Comparison of ENCODE assay signal across 8 cellular contexts in genomic region chr11:35330924-35331323, GRCh38.
DNase-seq lines count a peak whose midpoint lies in the region; ATAC-seq and TF ChIP-seq lines count a peak whose summit lies in the region.
"Had no signal": no experiment of that assay in that cellular context is flagged by ENCODE, and none has a peak within 500 bp of the region (broad histone marks: within the 10 kb centered on the region; RNA-seq: fewer than 3 reads in every experiment).

No MANE protein-coding gene starts in this region.

- intact Hi-C loops in activated CD8-positive, alpha-beta T cell treated with anti-CD3 and anti-CD28 coated beads for 36 hours (cut with micrococcal nuclease), result no loop called here
- intact Hi-C loops in naive thymus-derived CD4-positive, alpha-beta T cell (cut with micrococcal nuclease), result loop anchor here (1.0 to 10.0 kb wide), 7 partner anchors 11 to 1276 kb away; partner anchors contain the start of gene CAPRIN1 (in 1 of the 2)
- intact Hi-C loops in esophagus squamous epithelium (cut with DNase I), result no loop called here
- intact Hi-C loops in ascending aorta (cut with DNase I), result no loop called here

- TF ChIP-seq POLR2A in esophagus squamous epithelium (IDR thresholded peaks at IDR 0.05), result no peak

- no peak for TF ChIP-seq CTCF in activated CD8-positive, alpha-beta T cell treated with anti-CD3 and anti-CD28 coated beads for 36 hours (IDR thresholded peaks at IDR 0.05)
- TF ChIP-seq CTCF in esophagus squamous epithelium (IDR thresholded peaks at IDR 0.05) (no peak), ascending aorta (IDR thresholded peaks at IDR 0.05) (no peak)

- peaks cover 44% of the 10 kb centered on the region for H3K4me1 Mint-ChIP-seq in activated CD8-positive, alpha-beta T cell treated with anti-CD3 and anti-CD28 coated beads for 36 hours (ENCODE audit: low read depth)
- peaks cover 36 to 76% (median 67%) of the 10 kb centered on the region in 7 donors for H3K4me1 Mint-ChIP-seq in naive thymus-derived CD4-positive, alpha-beta T cell

- no peaks in the 10 kb centered on the region for H3K36me3 Mint-ChIP-seq in activated CD8-positive, alpha-beta T cell treated with anti-CD3 and anti-CD28 coated beads for 36 hours (ENCODE audit: low read depth)
- H3K36me3 Mint-ChIP-seq in naive thymus-derived CD4-positive, alpha-beta T cell, result peaks cover 0 to 42% (median 15%) of the 10 kb centered on the region in 5 donors

- H3K27ac Mint-ChIP-seq in activated CD8-positive, alpha-beta T cell treated with anti-CD3 and anti-CD28 coated beads for 36 hours, result peak overlapping the region; percentile 77
- H3K27ac Mint-ChIP-seq in naive thymus-derived CD4-positive, alpha-beta T cell, result peak overlapping the region; percentile 88 to 98 (median 90)

- WGBS in esophagus squamous epithelium, 2 donors, result 62 to 70% methylated on average over 2 of the region's 2 CpGs

- H3K27me3 Mint-ChIP-seq in activated CD8-positive, alpha-beta T cell treated with anti-CD3 and anti-CD28 coated beads for 36 hours, result no peaks in the 10 kb centered on the region
- H3K27me3 Mint-ChIP-seq in naive thymus-derived CD4-positive, alpha-beta T cell, result no peaks in the 10 kb centered on the region

- H3K4me3 Mint-ChIP-seq in activated CD8-positive, alpha-beta T cell treated with anti-CD3 and anti-CD28 coated beads for 36 hours, result no peak overlapping the region
- peak overlapping the region in 9 of 10 donors; percentile 2 to 68 (median 61) for H3K4me3 Mint-ChIP-seq in naive thymus-derived CD4-positive, alpha-beta T cell

- no peaks in the 10 kb centered on the region for H3K27me3 ChIP-seq in naive thymus-derived CD4-positive, alpha-beta T cell (ENCODE audit: control insufficient read depth in 2 of 2, insufficient read depth in 2 of 2, low read length in 2 of 2)
- H3K27me3 ChIP-seq in esophagus squamous epithelium, result no peaks in the 10 kb centered on the region
- H3K27me3 ChIP-seq in ascending aorta, result no peaks in the 10 kb centered on the region

- CTCF ChIA-PET in activated CD8-positive, alpha-beta T cell treated with anti-CD3 and anti-CD28 coated beads for 36 hours (lab: Charles Lee), result interaction anchor here (1.2 to 1.9 kb wide), 4 partner anchors 10 to 404 kb away, joined by 3 to 5 read pairs (median 3); no protein-coding TSS in a partner anchor
- CTCF ChIA-PET in naive thymus-derived CD4-positive, alpha-beta T cell (lab: Charles Lee), result interaction anchor here (0.6 to 3.7 kb wide), 4 partner anchors 22 to 148 kb away, joined by 3 to 24 read pairs (median 4); no protein-coding TSS in a partner anchor

- H3K9me3 Mint-ChIP-seq in activated CD8-positive, alpha-beta T cell treated with anti-CD3 and anti-CD28 coated beads for 36 hours, result peaks cover 4% of the 10 kb centered on the region
- H3K9me3 Mint-ChIP-seq in naive thymus-derived CD4-positive, alpha-beta T cell, result peaks cover 0 to 29% (median 8%) of the 10 kb centered on the region in 11 donors

- H3K4me3 ChIP-seq in naive thymus-derived CD4-positive, alpha-beta T cell (ENCODE audit: low read length), result no peak overlapping the region
- H3K4me3 ChIP-seq in esophagus squamous epithelium (no peak overlapping the region), ascending aorta (no peak overlapping the region)

- no peaks in the 10 kb centered on the region for H3K36me3 ChIP-seq in naive thymus-derived CD4-positive, alpha-beta T cell (ENCODE audit: control insufficient read depth in 2 of 3, insufficient read depth in 3 of 3, low read length in 3 of 3)
- H3K36me3 ChIP-seq in esophagus squamous epithelium (no peaks in the 10 kb centered on the region), ascending aorta (no peaks in the 10 kb centered on the region)

- peaks cover 37 to 51% of the 10 kb centered on the region in 2 donors for H3K4me1 ChIP-seq in naive thymus-derived CD4-positive, alpha-beta T cell (ENCODE audit: control insufficient read depth in 2 of 2, insufficient read depth in 2 of 2, low read length in 2 of 2)
- H3K4me1 ChIP-seq in esophagus squamous epithelium (peaks cover 0 to 20% (median 0%) of the 10 kb centered on the region in 3 donors), ascending aorta (no peaks in the 10 kb centered on the region)

- no peaks in the 10 kb centered on the region for H3K9me3 ChIP-seq in naive thymus-derived CD4-positive, alpha-beta T cell (ENCODE audit: control insufficient read depth in 2 of 3, low read length in 3 of 3)
- H3K9me3 ChIP-seq in esophagus squamous epithelium, result no peaks in the 10 kb centered on the region
- no peaks in the 10 kb centered on the region for H3K9me3 ChIP-seq in ascending aorta

- POLR2A ChIA-PET in activated CD8-positive, alpha-beta T cell treated with anti-CD3 and anti-CD28 coated beads for 36 hours (lab: Charles Lee), result no interaction called here
- POLR2A ChIA-PET in naive thymus-derived CD4-positive, alpha-beta T cell (lab: Charles Lee), result interaction anchor here (0.6 to 3.3 kb wide), 12 partner anchors 11 to 190 kb away, joined by 3 to 30 read pairs (median 5); no protein-coding TSS in a partner anchor

- DNase-seq in activated CD8-positive, alpha-beta T cell treated with anti-CD3 and anti-CD28 coated beads for 36 hours, result peak; percentile 34
- peak in 8 of 9 donors; percentile 39 to 78 (median 68) for DNase-seq in naive thymus-derived CD4-positive, alpha-beta T cell
- no peak for DNase-seq in esophagus squamous epithelium (lab: John Stamatoyannopoulos, UW)
- no peak for DNase-seq in ascending aorta (ENCODE audit: low spot score in 2 of 2)
- DNase-seq in 8988T, result no peak
- DNase-seq: NCI-H510A treated with DMSO at 0.1 percent for 48 hours had no signal

- ATAC-seq in GM18907 (IDR thresholded peaks at IDR 0.05; ENCODE audit: unreplicated experiment), result peak; percentile 36
- peak; percentile 57 for ATAC-seq in HG02642 (IDR thresholded peaks at IDR 0.05; ENCODE audit: poor library complexity, unreplicated experiment)
- ATAC-seq in activated CD8-positive, alpha-beta T cell treated with anti-CD3 and anti-CD28 coated beads for 36 hours, result peak; percentile 82
- peak; percentile 91 for ATAC-seq in naive thymus-derived CD4-positive, alpha-beta T cell

- H3K27ac ChIP-seq in naive thymus-derived CD4-positive, alpha-beta T cell (ENCODE audit: low read depth, low read length), result peak overlapping the region; percentile 69
- H3K27ac ChIP-seq in esophagus squamous epithelium, result no peak overlapping the region
- no peak overlapping the region for H3K27ac ChIP-seq in ascending aorta

Comparison
In these comparisons a context has a peak if more than half of its experiments do, and no peak if none do; other contexts are left out.
1. ATAC-seq: peak in every context shown above with its lines; median percentile 91 in naive thymus-derived CD4-positive, alpha-beta T cell; 82 in activated CD8-positive, alpha-beta T cell treated with anti-CD3 and anti-CD28 coated beads for 36 hours; 57 in HG02642; 36 in GM18907.
2. DNase-seq: peak in activated CD8-positive, alpha-beta T cell treated with anti-CD3 and anti-CD28 coated beads for 36 hours (single experiment) and naive thymus-derived CD4-positive, alpha-beta T cell (8 of 9); none in esophagus squamous epithelium (single experiment), ascending aorta (0 of 2) and 8988T (single experiment).
3. intact Hi-C loops: an anchor here in naive thymus-derived CD4-positive, alpha-beta T cell (1.0 to 10.0 kb wide); none called in activated CD8-positive, alpha-beta T cell treated with anti-CD3 and anti-CD28 coated beads for 36 hours, esophagus squamous epithelium and ascending aorta.